ENCODE assay signal across 6 cellular contexts in the genomic region with DNA sequence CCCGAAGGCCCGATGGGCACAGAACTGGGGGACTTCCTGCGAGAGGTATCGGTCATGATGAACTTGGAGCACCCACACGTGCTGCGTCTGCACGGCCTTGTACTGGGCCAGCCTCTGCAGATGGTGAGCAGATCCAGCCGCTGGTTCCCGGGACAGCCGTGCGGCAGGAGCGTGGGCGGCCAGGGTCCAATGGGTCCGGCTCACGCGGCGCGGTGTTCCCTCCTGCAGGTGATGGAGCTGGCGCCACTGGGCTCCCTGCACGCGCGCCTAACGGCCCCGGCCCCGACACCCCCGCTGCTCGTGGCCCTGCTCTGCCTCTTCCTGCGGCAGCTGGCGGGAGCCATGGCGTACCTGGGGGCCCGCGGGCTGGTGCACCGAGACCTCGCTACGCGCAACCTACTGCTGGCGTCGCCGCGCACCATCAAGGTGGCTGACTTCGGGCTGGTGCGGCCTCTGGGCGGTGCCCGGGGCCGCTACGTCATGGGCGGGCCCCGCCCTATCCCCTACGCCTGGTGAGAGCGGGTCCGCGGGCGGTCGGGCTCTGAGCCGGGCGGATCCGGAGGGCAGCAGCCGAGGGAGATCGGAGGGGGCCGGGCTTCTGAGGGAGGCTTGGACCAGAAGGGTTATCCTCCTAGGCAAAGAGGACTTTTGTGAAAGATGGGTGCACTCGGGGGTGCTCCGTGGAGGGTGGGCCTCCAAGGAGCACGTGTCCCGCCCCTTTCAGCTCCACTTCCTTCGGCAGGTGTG. TPM values are rescaled to one million over a fixed set of nuclear protein-coding genes. Genes with fewer than 3 reads are reported as not detected.
A peak's percentile ranks its signal among the peaks of the same experiment; 100 is the strongest.
DNase-seq lines count a peak whose midpoint lies in the region; ATAC-seq and TF ChIP-seq lines count a peak whose summit lies in the region.

No MANE protein-coding gene starts in this region.

- H3K27ac Mint-ChIP-seq in progenitor cell of endocrine pancreas, result no peak overlapping the region

- H3K4me2 ChIP-seq in OCI-LY1 (ENCODE audit: low read length), result peak overlapping the region; percentile 91

- H3K4me1 Mint-ChIP-seq in progenitor cell of endocrine pancreas (ENCODE audit: low read depth), result peaks cover 9% of the 10 kb centered on the region

- peaks cover 1% of the 10 kb centered on the region for H3K36me3 Mint-ChIP-seq in progenitor cell of endocrine pancreas (ENCODE audit: insufficient read depth)

- DNase-seq in coronary artery (ENCODE audit: low spot score) (no peak), progenitor cell of endocrine pancreas (ENCODE audit: low spot score, unreplicated experiment) (peak; percentile 58), NCI-H1694 treated with DMSO at 0.1 percent for 48 hours (lab: John Stamatoyannopoulos, UW) (no peak), GOT3 (lab: John Stamatoyannopoulos, UW) (no peak)

- TF ChIP-seq CTCF in OCI-LY1 (IDR thresholded peaks at IDR 0.05; ENCODE audit: low read length) (no peak), coronary artery (IDR thresholded peaks at IDR 0.05) (no peak), progenitor cell of endocrine pancreas (IDR thresholded peaks at IDR 0.05; ENCODE audit: unreplicated experiment) (no peak)

- peaks cover 9% of the 10 kb centered on the region for H3K9me3 ChIP-seq in OCI-LY1 (ENCODE audit: low read length)

- H2AFZ ChIP-seq in OCI-LY1 (ENCODE audit: low read length), result 0 out of 2 replicates have a peak overlapping the region, but pooled peaks have one; percentile 8

- peak overlapping the region; percentile 51 for H3K4me3 Mint-ChIP-seq in progenitor cell of endocrine pancreas (ENCODE audit: low read depth)

- peaks cover 18% of the 10 kb centered on the region for H3K4me1 ChIP-seq in OCI-LY1 (ENCODE audit: insufficient read depth, low read length, severe bottlenecking)

- peaks cover 4% of the 10 kb centered on the region; the same call in 1 of the 2 replicates for H3K36me3 ChIP-seq in OCI-LY1 (ENCODE audit: insufficient read depth, low read length)

- ATAC-seq in GM19043 (IDR thresholded peaks at IDR 0.05; ENCODE audit: low read depth, unreplicated experiment), result peak; percentile 51

- peaks cover 37% of the 10 kb centered on the region for H3K27me3 Mint-ChIP-seq in progenitor cell of endocrine pancreas

- H3K27ac ChIP-seq in OCI-LY1 (ENCODE audit: low read depth, low read length, poor library complexity, severe bottlenecking) (peak overlapping the region; percentile 1), coronary artery (peak overlapping the region in 1 of 2 donors; percentile 61)

- no peaks in the 10 kb centered on the region for H3K9me2 ChIP-seq in OCI-LY1 (ENCODE audit: low read depth, low read length)

- H3K4me3 ChIP-seq in OCI-LY1 (ENCODE audit: low read depth, low read length, poor library complexity, severe bottlenecking) (peak overlapping the region; percentile 68), coronary artery (peak overlapping the region; percentile 77)

- H3K9me3 Mint-ChIP-seq in progenitor cell of endocrine pancreas (ENCODE audit: low read depth), result peaks cover 5% of the 10 kb centered on the region

- no peaks in the 10 kb centered on the region for H3F3A ChIP-seq in OCI-LY1 (ENCODE audit: insufficient read depth, low read length)

- H3K79me2 ChIP-seq in OCI-LY1 (ENCODE audit: insufficient read depth, low read length), result no peaks in the 10 kb centered on the region

- peaks cover 8% of the 10 kb centered on the region; the same call in 1 of the 2 replicates for H3K27me3 ChIP-seq in OCI-LY1 (ENCODE audit: insufficient read depth, low read length)

- no peaks in the 10 kb centered on the region for H4K20me1 ChIP-seq in OCI-LY1 (ENCODE audit: insufficient read depth, low read length)

- peak overlapping the region; percentile 72 for H3K9ac ChIP-seq in OCI-LY1 (ENCODE audit: low read length)

RNA-seq across cellular contexts. Expression of gene TNK1, which starts 3.0 kb away (rescaled TPM):
- 9.1 and 13.4 TPM in 2 replicates for total RNA-seq in progenitor cell of endocrine pancreas

RNA-seq across cellular contexts. Expression of gene PLSCR3, which starts 10.4 kb away (rescaled TPM):
- total RNA-seq in progenitor cell of endocrine pancreas, result 35.5 and 37.9 TPM in 2 replicates

RNA-seq across cellular contexts. Expression of gene TMEM256, which starts 20.0 kb away (rescaled TPM):
- 89.2 and 102 TPM in 2 replicates for total RNA-seq in progenitor cell of endocrine pancreas

RNA-seq across cellular contexts. Expression of gene NLGN2, which starts 23.7 kb away (rescaled TPM):
- total RNA-seq in progenitor cell of endocrine pancreas, result 30.3 and 34.4 TPM in 2 replicates

RNA-seq across cellular contexts. Expression of gene TMEM95, which starts 29.0 kb away (rescaled TPM):
- not detected in 2 replicates for total RNA-seq in progenitor cell of endocrine pancreas
